ENCODE assay signal across 12 cellular contexts in genomic region chr1:116330342-116330652, GRCh38. TPM values are rescaled to one million over a fixed set of nuclear protein-coding genes. Genes with fewer than 3 reads are reported as not detected.
A peak's percentile ranks its signal among the peaks of the same experiment; 100 is the strongest.
DNase-seq lines count a peak whose midpoint lies in the region; ATAC-seq and TF ChIP-seq lines count a peak whose summit lies in the region.
"Had no signal": no experiment of that assay in that cellular context is flagged by ENCODE, and none has a peak within 500 bp of the region (broad histone marks: within the 10 kb centered on the region; RNA-seq: fewer than 3 reads in every experiment).

No MANE protein-coding gene starts in this region.

- H2BK15ac ChIP-seq in mesenchymal stem cell (ENCODE audit: low read depth, poor library complexity, severe bottlenecking): no peak overlapping the region

- no peak overlapping the region for H3K4me3 Mint-ChIP-seq in brain
- no peak overlapping the region for H3K4me3 Mint-ChIP-seq in activated T-cell treated with anti-CD3 and anti-CD28 coated beads, Interleukin-2, amount 50 U/mL, for 4 hours
- H3K4me3 Mint-ChIP-seq: activated CD8-positive, alpha-beta T cell treated with anti-CD3 and anti-CD28 coated beads for 36 hours had no signal

- peak; percentile 75 for DNase-seq in DMS79 (lab: John Stamatoyannopoulos, UW)
- peak; percentile 98 for DNase-seq in NCI-H2107 treated with DMSO at 0.1 percent for 48 hours (lab: John Stamatoyannopoulos, UW; ENCODE audit: unreplicated experiment)
- DNase-seq in mesenchymal stem cell: no peak
- DNase-seq in activated T-cell treated with anti-CD3 and anti-CD28 coated beads, Interleukin-2, amount 50 U/mL, for 4 hours: no peak
- no peak for DNase-seq in mesenteric fat pad (ENCODE audit: low spot score)
- DNase-seq: activated CD8-positive, alpha-beta T cell treated with anti-CD3 and anti-CD28 coated beads for 36 hours; activated naive CD4-positive, alpha-beta T cell; stimulated activated CD4-positive, alpha-beta T cell treated with anti-CD3 and anti-CD28 coated beads, Interleukin-4, amount 100 ng/mL, for 24 hours; T-cell had no signal

- no peaks in the 10 kb centered on the region for H3K79me1 ChIP-seq in mesenchymal stem cell (replicated peaks; ENCODE audit: low read length, poor library complexity, severe bottlenecking)

- TF ChIP-seq CTCF in brain (conservative IDR thresholded peaks at IDR 0.05) (no peak), parathyroid adenoma (IDR thresholded peaks at IDR 0.05) (no peak)

- H3K4me1 ChIP-seq in parathyroid adenoma (peaks cover 65% of the 10 kb centered on the region), mesenchymal stem cell (ENCODE audit: control insufficient read depth, insufficient read depth, low read depth, low read length) (peaks cover 7% of the 10 kb centered on the region)

- H3K9ac ChIP-seq in parathyroid adenoma: no peak overlapping the region
- H3K9ac ChIP-seq in mesenchymal stem cell (ENCODE audit: low read length): no peak overlapping the region

- H3K18ac ChIP-seq in mesenchymal stem cell (ENCODE audit: low read depth in 1 of 2, low read length in 2 of 2): no peak overlapping the region

- no peaks in the 10 kb centered on the region for H3K27me3 Mint-ChIP-seq in brain
- H3K27me3 Mint-ChIP-seq in activated T-cell treated with anti-CD3 and anti-CD28 coated beads, Interleukin-2, amount 50 U/mL, for 4 hours (ENCODE audit: low read depth): no peaks in the 10 kb centered on the region
- H3K27me3 Mint-ChIP-seq: activated CD8-positive, alpha-beta T cell treated with anti-CD3 and anti-CD28 coated beads for 36 hours; T-cell had no signal

- H3K79me2 ChIP-seq in parathyroid adenoma: no peaks in the 10 kb centered on the region

- H3K23ac ChIP-seq in mesenchymal stem cell (ENCODE audit: low read length in 2 of 2): no peak overlapping the region

- H2BK5ac ChIP-seq in mesenchymal stem cell (ENCODE audit: low read depth, low read length, poor library complexity, severe bottlenecking): no peak overlapping the region

- peak overlapping the region in 3 of 5 experiments; percentile 4 to 46 (median 13) for H3K27ac Mint-ChIP-seq in brain
- H3K27ac Mint-ChIP-seq: activated CD8-positive, alpha-beta T cell treated with anti-CD3 and anti-CD28 coated beads for 36 hours had no signal

- no peak overlapping the region for H2BK12ac ChIP-seq in mesenchymal stem cell (ENCODE audit: low read length in 2 of 2)

- peak overlapping the region; percentile 55 for H3K4me2 ChIP-seq in parathyroid adenoma (ENCODE audit: low read length)
- H3K4me2 ChIP-seq in mesenchymal stem cell (ENCODE audit: low read length, poor library complexity, severe bottlenecking): no peak overlapping the region

- no peak overlapping the region for H3K4ac ChIP-seq in mesenchymal stem cell (ENCODE audit: low read depth in 1 of 2, low read length in 2 of 2)

- H3K9me3 Mint-ChIP-seq in brain: no peaks in the 10 kb centered on the region
- H3K9me3 Mint-ChIP-seq in activated T-cell treated with anti-CD3 and anti-CD28 coated beads, Interleukin-2, amount 50 U/mL, for 4 hours: no peaks in the 10 kb centered on the region
- H3K9me3 Mint-ChIP-seq: activated CD8-positive, alpha-beta T cell treated with anti-CD3 and anti-CD28 coated beads for 36 hours had no signal

- H3K4me1 Mint-ChIP-seq in brain: peaks cover 51% of the 10 kb centered on the region
- H3K4me1 Mint-ChIP-seq in activated T-cell treated with anti-CD3 and anti-CD28 coated beads, Interleukin-2, amount 50 U/mL, for 4 hours (ENCODE audit: low read depth): peaks cover 66% of the 10 kb centered on the region

- no peaks in the 10 kb centered on the region for H3K36me3 Mint-ChIP-seq in brain
- H3K36me3 Mint-ChIP-seq in activated T-cell treated with anti-CD3 and anti-CD28 coated beads, Interleukin-2, amount 50 U/mL, for 4 hours (ENCODE audit: insufficient read depth): peaks cover 1% of the 10 kb centered on the region
- H3K36me3 Mint-ChIP-seq: T-cell had no signal

- H2AK5ac ChIP-seq in mesenchymal stem cell (ENCODE audit: low read length, severe bottlenecking): no peak overlapping the region

- no peak for ATAC-seq in activated T-cell treated with anti-CD3 and anti-CD28 coated beads, Interleukin-2, amount 50 U/mL, for 4 hours
- no peak for ATAC-seq in HG03442 (IDR thresholded peaks at IDR 0.05; ENCODE audit: unreplicated experiment)
- ATAC-seq: activated CD8-positive, alpha-beta T cell treated with anti-CD3 and anti-CD28 coated beads for 36 hours; T-cell had no signal

- H3K14ac ChIP-seq in mesenchymal stem cell (ENCODE audit: low read length in 2 of 2): no peak overlapping the region

- H3K27me3 ChIP-seq in parathyroid adenoma (ENCODE audit: control insufficient read depth, insufficient read depth, low read length): no peaks in the 10 kb centered on the region
- peaks cover 0 to 4% of the 10 kb centered on the region in 2 experiments for H3K27me3 ChIP-seq in mesenchymal stem cell (ENCODE audit: control insufficient read depth in 1 of 2, insufficient read depth in 1 of 2, low read length in 2 of 2)

- H3K27ac ChIP-seq in parathyroid adenoma: peak overlapping the region; percentile 95
- H3K27ac ChIP-seq in mesenchymal stem cell (ENCODE audit: low read length, poor library complexity, severe bottlenecking): no peak overlapping the region

- WGBS in mesenchymal stem cell: 97% methylated on average over 2 of the region's 4 CpGs

- H3K36me3 ChIP-seq in parathyroid adenoma (ENCODE audit: control insufficient read depth, insufficient read depth, low read length): no peaks in the 10 kb centered on the region
- no peaks in the 10 kb centered on the region for H3K36me3 ChIP-seq in mesenchymal stem cell (ENCODE audit: control insufficient read depth in 1 of 2, insufficient read depth in 2 of 2, low read depth in 1 of 2, low read length in 2 of 2)

- H2AFZ ChIP-seq in parathyroid adenoma: no peak overlapping the region
- no peak overlapping the region for H2AFZ ChIP-seq in mesenchymal stem cell (ENCODE audit: low read depth, low read length)

- H4K8ac ChIP-seq in mesenchymal stem cell (ENCODE audit: low read length): no peak overlapping the region

- H3K4me3 ChIP-seq in parathyroid adenoma (ENCODE audit: low read depth, low read length) (peak overlapping the region; percentile 25), mesenchymal stem cell (ENCODE audit: insufficient read depth in 1 of 2, low read depth in 1 of 2, low read length in 2 of 2) (no peak overlapping the region)

- H4K91ac ChIP-seq in mesenchymal stem cell (ENCODE audit: low read length): no peak overlapping the region

- no peak overlapping the region for H2BK120ac ChIP-seq in mesenchymal stem cell (ENCODE audit: low read depth, low read length)

- H3K9me3 ChIP-seq in parathyroid adenoma (ENCODE audit: control insufficient read depth, low read length) (no peaks in the 10 kb centered on the region), mesenchymal stem cell (ENCODE audit: control insufficient read depth, low read length) (no peaks in the 10 kb centered on the region)

RNA-seq across cellular contexts. Expression of gene ATP1A1, which starts 42.7 kb away (rescaled TPM):
- 432 TPM for polyA plus RNA-seq in brain (ENCODE audit: insufficient read depth, low read depth, low replicate concordance)
- 128 TPM for polyA plus RNA-seq in mesenchymal stem cell (2013, experiment 1 of 2)
- polyA plus RNA-seq in mesenchymal stem cell (2013, experiment 2 of 2): 126 TPM
- total RNA-seq in activated T-cell treated with anti-CD3 and anti-CD28 coated beads, Interleukin-2, amount 50 U/mL, for 4 hours: 100 to 1,000 TPM; 334 to 383 (median 337) TPM
- 192 TPM for total RNA-seq in mesenteric fat pad

Comparison
In these comparisons a context has a peak if more than half of its experiments do, and no peak if none do; other contexts are left out.
1. DNase-seq: peak in DMS79 (single experiment) and NCI-H2107 treated with DMSO at 0.1 percent for 48 hours (single experiment); none in mesenchymal stem cell (single experiment), activated T-cell treated with anti-CD3 and anti-CD28 coated beads, Interleukin-2, amount 50 U/mL, for 4 hours (single experiment) and mesenteric fat pad (single experiment).